ENCODE assay signal across 2 cellular contexts in the genomic region with DNA sequence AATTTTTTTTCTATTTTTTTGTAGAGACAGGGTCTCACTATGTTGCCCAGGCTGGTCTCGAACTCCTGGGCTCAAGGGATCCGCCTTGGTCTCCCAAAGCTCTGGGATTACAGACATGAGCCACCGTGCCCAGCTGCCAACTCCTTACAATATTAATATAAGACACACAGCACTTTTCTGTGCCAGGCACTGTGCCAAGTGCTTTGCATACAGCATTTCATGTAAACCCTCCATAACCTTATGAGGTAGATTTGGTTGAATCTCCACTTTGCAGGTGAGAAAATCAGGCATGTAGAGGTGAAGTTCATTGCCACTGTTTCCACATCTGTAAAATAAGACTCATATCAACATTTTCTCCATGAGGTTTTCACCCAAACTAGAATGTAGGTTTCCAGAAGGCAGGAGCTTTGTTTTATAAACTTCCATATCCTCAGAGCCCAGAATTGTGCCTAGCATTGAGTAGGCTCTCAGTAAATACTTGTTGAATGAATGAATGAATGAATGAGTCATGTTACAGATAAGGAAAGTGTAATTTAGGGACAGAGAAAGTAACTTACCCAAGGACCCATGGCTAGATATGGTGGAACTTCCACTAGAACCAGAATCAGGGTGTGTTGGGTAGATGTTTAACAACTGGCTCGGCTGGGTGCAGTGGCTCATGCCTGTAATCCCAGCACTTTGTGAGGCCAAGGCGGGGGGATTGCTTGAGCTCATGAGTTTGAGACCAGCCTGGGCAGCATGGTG.
TF ChIP-seq lines count a peak whose summit lies in the region.

No MANE protein-coding gene starts in this region.

TF ChIP-seq in HepG2, 621 proteins besides CTCF, POLR2A, EP300 and RAD21:
- TF ChIP-seq, protein P1, sequence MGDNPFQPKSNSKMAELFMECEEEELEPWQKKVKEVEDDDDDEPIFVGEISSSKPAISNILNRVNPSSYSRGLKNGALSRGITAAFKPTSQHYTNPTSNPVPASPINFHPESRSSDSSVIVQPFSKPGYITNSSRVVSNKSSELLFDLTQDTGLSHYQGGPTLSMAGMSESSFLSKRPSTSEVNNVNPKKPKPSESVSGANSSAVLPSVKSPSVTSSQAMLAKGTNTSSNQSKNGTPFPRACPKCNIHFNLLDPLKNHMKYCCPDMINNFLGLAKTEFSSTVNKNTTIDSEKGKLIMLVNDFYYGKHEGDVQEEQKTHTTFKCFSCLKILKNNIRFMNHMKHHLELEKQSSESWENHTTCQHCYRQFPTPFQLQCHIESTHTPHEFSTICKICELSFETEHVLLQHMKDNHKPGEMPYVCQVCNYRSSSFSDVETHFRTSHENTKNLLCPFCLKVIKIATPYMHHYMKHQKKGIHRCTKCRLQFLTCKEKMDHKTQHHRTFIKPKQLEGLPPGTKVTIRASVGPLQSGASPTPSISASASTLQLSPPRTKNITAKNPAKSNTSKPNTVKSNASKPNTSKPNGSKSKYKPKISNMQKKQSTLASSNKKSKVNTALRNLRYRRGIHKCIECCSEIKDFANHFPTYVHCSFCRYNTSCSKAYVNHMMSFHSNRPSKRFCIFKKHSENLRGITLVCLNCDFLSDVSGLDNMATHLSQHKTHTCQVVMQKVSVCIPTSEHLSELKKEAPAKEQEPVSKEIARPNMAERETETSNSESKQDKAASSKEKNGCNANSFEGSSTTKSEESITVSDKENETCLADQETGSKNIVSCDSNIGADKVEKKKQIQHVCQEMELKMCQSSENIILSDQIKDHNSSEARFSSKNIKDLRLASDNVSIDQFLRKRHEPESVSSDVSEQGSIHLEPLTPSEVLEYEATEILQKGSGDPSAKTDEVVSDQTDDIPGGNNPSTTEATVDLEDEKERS (CRISPR knock-in tag; IDR thresholded peaks at IDR 0.05), result no peak
- TF ChIP-seq ZNF747 (CRISPR knock-in tag; IDR thresholded peaks at IDR 0.05; ENCODE audit: borderline replicate concordance), result 0 out of 2 replicates have a peak, but pooled peaks have one; percentile 39
- TF ChIP-seq ZNF24 (IDR thresholded peaks at IDR 0.05), result 0 out of 2 replicates have a peak, but pooled peaks have one; percentile 31

TF ChIP-seq in K562, 482 proteins besides CTCF, POLR2A, EP300 and RAD21:
- TF ChIP-seq ZNF121 (CRISPR knock-in tag; conservative IDR thresholded peaks at IDR 0.05), result 0 out of 2 replicates have a peak, but pooled peaks have one; percentile 35
- TF ChIP-seq TAF15 (IDR thresholded peaks at IDR 0.05; ENCODE audit: low read depth, low read length), result no peak
- TF ChIP-seq ETS2 (tag; IDR thresholded peaks at IDR 0.05; ENCODE audit: borderline replicate concordance, poor library complexity, severe bottlenecking), result no peak
- peak; percentile 86 for TF ChIP-seq ZNF24 (IDR thresholded peaks at IDR 0.05)
